20 cellular contexts compared by ENCODE assay signal in the genomic region with DNA sequence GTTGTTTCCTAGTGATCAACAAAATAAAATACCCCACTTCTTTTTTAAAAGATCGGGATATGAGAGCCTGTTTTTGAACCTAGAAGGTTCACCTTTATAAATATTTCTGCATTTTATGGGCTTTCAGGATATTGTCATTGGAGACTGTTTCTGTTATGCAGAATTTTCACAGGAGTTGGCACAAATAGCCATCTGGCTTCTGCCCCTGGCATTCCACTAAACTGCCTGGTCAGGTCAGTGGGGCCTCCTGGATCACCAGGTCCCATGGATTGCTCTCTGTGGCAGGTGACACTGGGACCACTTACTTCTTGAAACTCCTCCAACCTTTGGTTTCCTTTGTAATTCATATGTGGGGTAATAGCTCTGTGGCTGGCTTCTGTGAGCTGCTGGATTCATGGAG.
"Had no signal": no experiment of that assay in that cellular context is flagged by ENCODE, and none has a peak within 500 bp of the region (broad histone marks: within the 10 kb centered on the region; RNA-seq: fewer than 3 reads in every experiment).

No MANE protein-coding gene starts in this region.

- H3K9me3 ChIP-seq: esophagus muscularis mucosa, ovary, upper lobe of right lung had no signal

- H3K36me3 ChIP-seq: ovary, upper lobe of right lung had no signal

- H3K4me2 ChIP-seq: smooth muscle cell had no signal

- H3K4me1 ChIP-seq: upper lobe of right lung had no signal

- FAIRE-seq: islet of Langerhans had no signal

- H3K4me3 ChIP-seq: esophagus muscularis mucosa, ovary, smooth muscle cell, upper lobe of right lung had no signal

- DNase-seq: activated CD4-positive, alpha-beta memory T cell treated with anti-CD3 and anti-CD28 coated beads for 36 hours; activated CD4-positive, alpha-beta T cell treated with anti-CD3 and anti-CD28 coated beads for 48 hours; activated gamma-delta T cell treated with Interleukin-2 at 50 U/mL for 16 hours; activated naive CD4-positive, alpha-beta T cell treated with anti-CD3 and anti-CD28 coated beads, Interleukin-2, amount 50 U/mL, for 16 hours; activated T-cell treated with anti-CD3 and anti-CD28 coated beads, Interleukin-2, amount 50 U/mL, for 4 hours; amniotic stem cell; central memory CD4-positive, alpha-beta T cell; foreskin melanocyte; mammary epithelial cell; midbrain; naive thymus-derived CD4-positive, alpha-beta T cell; ovary; retina; stimulated activated CD4-positive, alpha-beta T cell treated with anti-CD3 and anti-CD28 coated beads, Interleukin-1b, Interleukin-23, amount 100 ng/mL, for 48 hours; stimulated activated naive B cell treated with anti-CD40 and anti-IgM and Interleukin-4, amounts not matched to agents 10 μg/mL and 1 μg/mL and 100 μg/mL, for 72 hours; upper lobe of right lung had no signal

- H3K27me3 ChIP-seq: esophagus muscularis mucosa, ovary, upper lobe of right lung had no signal

- H3K27ac ChIP-seq: esophagus muscularis mucosa, ovary, upper lobe of right lung had no signal

- ATAC-seq: activated T-cell treated with anti-CD3 and anti-CD28 coated beads, Interleukin-2, amount 50 U/mL, for 4 hours; activated T-helper 17 cell treated with anti-CD3 and anti-CD28 coated beads, Interleukin-2, amount 50 U/mL, for 72 hours; naive thymus-derived CD4-positive, alpha-beta T cell; stimulated activated naive B cell treated with anti-CD40 and anti-IgM and Interleukin-4, amounts not matched to agents 10 μg/mL and 1 μg/mL and 100 μg/mL, for 72 hours; upper lobe of right lung had no signal
